2 cellular contexts compared by ENCODE assay signal in genomic region chr1:228076796-228077430, GRCh38.
TF ChIP-seq lines count a peak whose summit lies in the region.

No MANE protein-coding gene starts in this region.

TF ChIP-seq in HEK293, 187 proteins besides CTCF, POLR2A, EP300 and RAD21:
- peak; percentile 35; the same call in 1 of the 2 replicates for TF ChIP-seq GLIS2 (tag by site-specific recombination; IDR thresholded peaks at IDR 0.05)
- no peak for TF ChIP-seq ZNF184 (tag by site-specific recombination; IDR thresholded peaks at IDR 0.05)
- TF ChIP-seq GLI4 (tag by site-specific recombination; IDR thresholded peaks at IDR 0.05), result no peak
- TF ChIP-seq ZFP37 (tag by site-specific recombination; IDR thresholded peaks at IDR 0.05), result no peak
- no peak for TF ChIP-seq ZNF629 (tag by site-specific recombination; IDR thresholded peaks at IDR 0.05)
- no peak for TF ChIP-seq ZNF202 (tag by site-specific recombination; IDR thresholded peaks at IDR 0.05; ENCODE audit: borderline replicate concordance)
- TF ChIP-seq ZNF19 (tag by site-specific recombination; IDR thresholded peaks at IDR 0.05; ENCODE audit: low read depth), result no peak
- TF ChIP-seq TCF7L2 (IDR thresholded peaks at IDR 0.05; ENCODE audit: borderline replicate concordance, low read depth, low read length), result no peak
TF ChIP-seq in HEK293: peak in this region for 1.

TF ChIP-seq in HepG2, 621 proteins besides CTCF, POLR2A, EP300 and RAD21:
- no peak for TF ChIP-seq NCOA1 (CRISPR knock-in tag; IDR thresholded peaks at IDR 0.05)
- TF ChIP-seq, protein P1, sequence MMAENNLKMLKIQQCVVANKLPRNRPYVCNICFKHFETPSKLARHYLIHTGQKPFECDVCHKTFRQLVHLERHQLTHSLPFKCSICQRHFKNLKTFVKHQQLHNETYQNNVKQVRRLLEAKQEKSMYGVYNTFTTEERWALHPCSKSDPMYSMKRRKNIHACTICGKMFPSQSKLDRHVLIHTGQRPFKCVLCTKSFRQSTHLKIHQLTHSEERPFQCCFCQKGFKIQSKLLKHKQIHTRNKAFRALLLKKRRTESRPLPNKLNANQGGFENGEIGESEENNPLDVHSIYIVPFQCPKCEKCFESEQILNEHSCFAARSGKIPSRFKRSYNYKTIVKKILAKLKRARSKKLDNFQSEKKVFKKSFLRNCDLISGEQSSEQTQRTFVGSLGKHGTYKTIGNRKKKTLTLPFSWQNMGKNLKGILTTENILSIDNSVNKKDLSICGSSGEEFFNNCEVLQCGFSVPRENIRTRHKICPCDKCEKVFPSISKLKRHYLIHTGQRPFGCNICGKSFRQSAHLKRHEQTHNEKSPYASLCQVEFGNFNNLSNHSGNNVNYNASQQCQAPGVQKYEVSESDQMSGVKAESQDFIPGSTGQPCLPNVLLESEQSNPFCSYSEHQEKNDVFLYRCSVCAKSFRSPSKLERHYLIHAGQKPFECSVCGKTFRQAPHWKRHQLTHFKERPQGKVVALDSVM (CRISPR knock-in tag; IDR thresholded peaks at IDR 0.05), result peak; percentile 25; the same call in 1 of the 2 replicates
